In genomic region chr15:66102563-66103292, GRCh38 we compare ENCODE assay signal across 16 cellular contexts.
"Had no signal": no experiment of that assay in that cellular context is flagged by ENCODE, and none has a peak within 500 bp of the region (broad histone marks: within the 10 kb centered on the region; RNA-seq: fewer than 3 reads in every experiment).

No MANE protein-coding gene starts in this region.

- DNase-seq: activated CD4-positive, alpha-beta T cell treated with anti-CD3 and anti-CD28 coated beads for 4 hours; activated CD4-positive, alpha-beta T cell treated with anti-CD3 and anti-CD28 coated beads, Interleukin-2, amount 50 U/mL, for 4 hours; activated effector memory CD4-positive, alpha-beta T cell treated with Interleukin-2 at 50 U/mL for 16 hours; activated naive CD4-positive, alpha-beta T cell treated with Interleukin-2 at 50 U/mL for 16 hours; activated T-cell treated with anti-CD3 and anti-CD28 coated beads for 4 hours; cortex of kidney; mammary epithelial cell; small intestine; stimulated activated CD4-positive, alpha-beta T cell treated with anti-CD3 and anti-CD28 coated beads, Interleukin-4, amount 100 ng/mL, for 24 hours; stimulated activated naive CD8-positive, alpha-beta T cell treated with anti-CD3 and anti-CD28 coated beads, Interleukin-15, amount 100 ng/mL, for 72 hours; substantia nigra; T-helper 1 cell had no signal

- H3K4me1 ChIP-seq: gastroesophageal sphincter had no signal

- H3K4me3 ChIP-seq: cardiac muscle cell, gastroesophageal sphincter had no signal

- H3K27me3 ChIP-seq: cardiac muscle cell had no signal

- H3K9me3 ChIP-seq: gastroesophageal sphincter had no signal

- H3K36me3 ChIP-seq: cardiac muscle cell, gastroesophageal sphincter had no signal

- ATAC-seq: gastroesophageal sphincter; sciatic nerve; stimulated activated effector memory CD8-positive, alpha-beta T cell treated with anti-CD3 and anti-CD28 coated beads, Interleukin-12 subunit alpha, Interleukin-12 subunit beta, amount 100 ng/mL, for 72 hours; stimulated activated naive CD8-positive, alpha-beta T cell treated with anti-CD3 and anti-CD28 coated beads, Interleukin-15, amount 100 ng/mL, for 72 hours had no signal

- H3K27ac ChIP-seq: cardiac muscle cell, gastroesophageal sphincter had no signal
